Comparison of ENCODE assay signal across 8 cellular contexts in the genomic region with DNA sequence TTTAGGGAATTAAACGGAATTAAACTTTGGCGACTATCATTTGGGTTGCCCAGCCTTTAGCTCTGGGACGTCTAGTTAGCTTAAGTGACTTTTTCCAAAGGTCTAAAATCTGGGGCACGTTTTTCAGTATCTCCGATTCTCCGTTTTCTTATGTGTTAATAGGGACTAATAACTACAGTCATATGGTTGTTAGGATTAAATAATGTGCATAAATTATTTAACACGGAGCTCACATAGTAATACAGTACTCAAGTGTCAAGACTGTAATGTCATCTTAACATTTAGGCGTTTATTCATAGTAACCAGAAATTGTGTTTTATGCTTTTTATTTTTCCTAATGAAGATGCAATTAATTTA. TPM values are rescaled to one million over a fixed set of nuclear protein-coding genes. Genes with fewer than 3 reads are reported as not detected.
DNase-seq lines count a peak whose midpoint lies in the region; ATAC-seq and TF ChIP-seq lines count a peak whose summit lies in the region.

No MANE protein-coding gene starts in this region.

- H3K4me1 Mint-ChIP-seq in H9 = peaks cover 8 to 14% of the 10 kb centered on the region in 2 experiments

- H3T11ph ChIP-seq in H9 (ENCODE audit: low read length) = no peak overlapping the region

- H3K9me3 ChIP-seq in AG04450 (ENCODE audit: control insufficient read depth, insufficient read depth, low read length) (no peaks in the 10 kb centered on the region), H9 (ENCODE audit: control insufficient read depth, low read depth, low read length) (no peaks in the 10 kb centered on the region), mesodermal cell (ENCODE audit: control insufficient read depth, low read length) (no peaks in the 10 kb centered on the region)

- no peak overlapping the region for H2AK5ac ChIP-seq in H9 (ENCODE audit: insufficient read length, low read length)

- H3K36me3 ChIP-seq in mesodermal cell (ENCODE audit: control insufficient read depth, insufficient read depth, low read length) = peaks cover 36% of the 10 kb centered on the region

- peak overlapping the region; percentile 51 for H3K18ac ChIP-seq in H9 (ENCODE audit: insufficient read length, low read depth, low read length)

- in situ Hi-C loops in astrocyte of the spinal cord (cut with HindIII; ENCODE audit: low sequenced_read_pairs) = no loop called here

- peaks cover 21 to 31% (median 30%) of the 10 kb centered on the region in 3 experiments for H3K36me3 Mint-ChIP-seq in H9 (ENCODE audit: insufficient read depth in 1 of 3, low read depth in 3 of 3)

- peak overlapping the region; percentile 77 for H3K9ac ChIP-seq in H9 (ENCODE audit: extremely low read depth, insufficient read length, low read length)

- peaks cover 8% of the 10 kb centered on the region for H3K23me2 ChIP-seq in H9 (ENCODE audit: insufficient read length, low read depth, low read length, poor library complexity, severe bottlenecking)

- TF ChIP-seq CTCF in AG04450 (IDR thresholded peaks at IDR 0.05; ENCODE audit: low read depth, low read length) = no peak
- no peak for TF ChIP-seq CTCF in H9 (conservative IDR thresholded peaks at IDR 0.05)
- TF ChIP-seq CTCF in astrocyte of the spinal cord (IDR thresholded peaks at IDR 0.05; ENCODE audit: low read depth, low read length) = no peak

- H3K56ac ChIP-seq in H9 (ENCODE audit: insufficient read length, low read depth, low read length) = no peak overlapping the region

- peaks cover 4% of the 10 kb centered on the region for H3K79me1 ChIP-seq in H9 (ENCODE audit: insufficient read depth, low read depth, low read length, poor library complexity, severe bottlenecking)

- no peak overlapping the region for H4K5ac ChIP-seq in H9 (ENCODE audit: insufficient read length, low read depth, low read length)

- H3K4ac ChIP-seq in H9 (ENCODE audit: low read depth, low read length) = no peak overlapping the region

- peak overlapping the region; percentile 99 to 100 for H3K4me3 Mint-ChIP-seq in H9

- POLR2A ChIA-PET in AG04450 (lab: Yijun Ruan, JAX) = interaction anchor here (0.9 to 1.1 kb wide), 2 partner anchors 46 to 128 kb away, joined by 4 read pairs; partner anchors contain the start of gene BBS7

- no peak overlapping the region for H2BK120ac ChIP-seq in H9 (ENCODE audit: low read depth, low read length, poor library complexity, severe bottlenecking)

- H3K4me1 ChIP-seq in H9 (ENCODE audit: insufficient read depth, low read length) (no peaks in the 10 kb centered on the region), mesodermal cell (ENCODE audit: control insufficient read depth, insufficient read depth, low read length, poor library complexity, severe bottlenecking) (no peaks in the 10 kb centered on the region)

- H3K4me2 ChIP-seq in H9 (ENCODE audit: insufficient read depth, insufficient read length, low read length) = peak overlapping the region; percentile 51

- peak overlapping the region; percentile 79 for H2AFZ ChIP-seq in H9 (ENCODE audit: low read length)

- no peak for DNase-seq in AG04450 (ENCODE audit: low read depth, low spot score)
- no peak for DNase-seq in H9
- no peak for DNase-seq in astrocyte of the spinal cord (ENCODE audit: low read depth, low spot score)
- no peak for DNase-seq in DMS 273 treated with DMSO at 0.1 percent for 48 hours (lab: John Stamatoyannopoulos, UW)
- DNase-seq in NCI-H1105 (lab: John Stamatoyannopoulos, UW) = no peak

- H4K91ac ChIP-seq in H9 (ENCODE audit: insufficient read length, low read depth, low read length) = no peak overlapping the region

- WGBS in H9 (ENCODE audit: extremely low coverage, insufficient read length, low lambda C conversion rate) = no CpG with 5 or more reads among the region's 8 CpGs
- 18 to 25% methylated on average over 4 to 6 of the region's 8 CpGs for WGBS in mesodermal cell (ENCODE audit: insufficient coverage in 2 of 2), 2 experiments

- no peak overlapping the region; the same call in 1 of the 2 replicates for H3K14ac ChIP-seq in H9 (ENCODE audit: insufficient read depth, low read length)

- ATAC-seq in HG03139 (IDR thresholded peaks at IDR 0.05; ENCODE audit: unreplicated experiment) (no peak), HG03354 (IDR thresholded peaks at IDR 0.05; ENCODE audit: poor library complexity, severe bottlenecking, unreplicated experiment) (no peak)

- H3K79me2 ChIP-seq in H9 (ENCODE audit: insufficient read depth, low read length) = peaks cover 8% of the 10 kb centered on the region; the same call in 1 of the 2 replicates

- CTCF ChIA-PET in AG04450 (lab: Charles Lee) = interaction anchor here (1.4 to 1.6 kb wide), 3 partner anchors 87 to 453 kb away, joined by 4 to 8 read pairs (median 7); no protein-coding TSS in a partner anchor

- no peak overlapping the region for H3K27ac ChIP-seq in AG04450 (ENCODE audit: low read depth, low read length)
- H3K27ac ChIP-seq in H9 (ENCODE audit: insufficient read length, low read depth, low read length) = no peak overlapping the region
- H3K27ac ChIP-seq in mesodermal cell (ENCODE audit: low read depth, low read length, severe bottlenecking) = no peak overlapping the region

- H3K23ac ChIP-seq in H9 (ENCODE audit: insufficient read length, low read depth, low read length) = no peak overlapping the region

- H3K27me3 Mint-ChIP-seq in H9 (ENCODE audit: low read depth) = no peaks in the 10 kb centered on the region

- H3K9me3 Mint-ChIP-seq in H9 = no peaks in the 10 kb centered on the region

- H3K4me3 ChIP-seq in AG04450 (ENCODE audit: low read depth, low read length) = peak overlapping the region; percentile 61
- peak overlapping the region; percentile 88 for H3K4me3 ChIP-seq in astrocyte of the spinal cord (ENCODE audit: low read depth, low read length)
- H3K4me3 ChIP-seq in mesodermal cell (ENCODE audit: extremely low read depth, insufficient read depth, low read length, poor library complexity, severe bottlenecking) = peak overlapping the region; percentile 85

- no peak overlapping the region for H2BK5ac ChIP-seq in H9 (ENCODE audit: insufficient read length, low read length)

- H4K20me1 ChIP-seq in H9 (ENCODE audit: control insufficient read depth, insufficient read depth, insufficient read length) = no peaks in the 10 kb centered on the region

- H3K27me3 ChIP-seq in AG04450 (ENCODE audit: control insufficient read depth, insufficient read depth, low read length) = no peaks in the 10 kb centered on the region
- H3K27me3 ChIP-seq in H9 (ENCODE audit: insufficient read depth, low read length) = no peaks in the 10 kb centered on the region

- peak overlapping the region; percentile 63 to 91 (median 65); a peak in 5 of 7 replicates for H3K27ac Mint-ChIP-seq in H9

- no peak overlapping the region for H4K8ac ChIP-seq in H9 (replicated peaks; ENCODE audit: insufficient read length, low read depth, low read length)

- no peak overlapping the region for H2BK20ac ChIP-seq in H9 (ENCODE audit: low read depth, low read length, poor library complexity, severe bottlenecking)

- no peak overlapping the region for H2BK12ac ChIP-seq in H9 (ENCODE audit: insufficient read length, low read depth, low read length)

- H2BK15ac ChIP-seq in H9 (ENCODE audit: low read depth, low read length) = no peak overlapping the region

RNA-seq across cellular contexts. Expression of gene CCNA2, which starts 0.5 kb away (rescaled TPM):
- polyA plus RNA-seq in AG04450 (2011; rRNA removed) = 13.1 and 18.6 TPM in 2 replicates
- 4.8 and 10.8 TPM in 2 replicates for polyA minus RNA-seq in AG04450 (2011; rRNA and poly(A)+ RNA removed)
- 89.0 and 89.2 TPM in 2 replicates for total RNA-seq in H9 (2021)
- polyA plus RNA-seq in mesodermal cell (2013, experiment 1 of 2) = 75.8 TPM
- polyA plus RNA-seq in mesodermal cell (2013, experiment 2 of 2) = 97.1 TPM

RNA-seq across cellular contexts. Expression of gene EXOSC9, which starts 23.0 kb away (rescaled TPM):
- 23.5 and 34.7 TPM in 2 replicates for polyA plus RNA-seq in AG04450 (2011; rRNA removed)
- 25.4 and 42.3 TPM in 2 replicates for polyA minus RNA-seq in AG04450 (2011; rRNA and poly(A)+ RNA removed)
- total RNA-seq in H9 (2021) = 68.6 and 69.1 TPM in 2 replicates
- 43.4 TPM for polyA plus RNA-seq in mesodermal cell (2013, experiment 1 of 2)
- 43.8 TPM for polyA plus RNA-seq in mesodermal cell (2013, experiment 2 of 2)

RNA-seq across cellular contexts. Expression of gene BBS7, which starts 46.1 kb away (rescaled TPM):
- 22.2 and 28.9 TPM in 2 replicates for polyA plus RNA-seq in AG04450 (2011; rRNA removed)
- polyA minus RNA-seq in AG04450 (2011; rRNA and poly(A)+ RNA removed) = 10.8 and 16.3 TPM in 2 replicates
- total RNA-seq in H9 (2021) = 26.2 and 28.5 TPM in 2 replicates
- 23.5 TPM for polyA plus RNA-seq in mesodermal cell (2013, experiment 1 of 2)
- 21.8 TPM for polyA plus RNA-seq in mesodermal cell (2013, experiment 2 of 2)

RNA-seq across cellular contexts. Expression of gene SMIM43, which starts 59.2 kb away (rescaled TPM):
- polyA plus RNA-seq in AG04450 (2011; rRNA removed) = 6.0 and 7.4 TPM in 2 replicates
- polyA minus RNA-seq in AG04450 (2011; rRNA and poly(A)+ RNA removed) = 2.0 and 2.2 TPM in 2 replicates
- total RNA-seq in H9 (2021) = 1.0 and 1.2 TPM in 2 replicates
- not detected for polyA plus RNA-seq in mesodermal cell (2013, experiment 1 of 2)
- polyA plus RNA-seq in mesodermal cell (2013, experiment 2 of 2) = not detected
